ENCODE assay signal across 21 cellular contexts in genomic region chr12:71725011-71725410, GRCh38.
"Had no signal": no experiment of that assay in that cellular context is flagged by ENCODE, and none has a peak within 500 bp of the region (broad histone marks: within the 10 kb centered on the region; RNA-seq: fewer than 3 reads in every experiment).

No MANE protein-coding gene starts in this region.

- H3K4me2 ChIP-seq: hepatocyte had no signal

- H3K4me1 ChIP-seq: lower lobe of right lung, parathyroid adenoma, sigmoid colon, thyroid gland had no signal

- H2AFZ ChIP-seq: hepatocyte, parathyroid adenoma had no signal

- H3K27me3 ChIP-seq: hepatocyte, neutrophil, sigmoid colon, thyroid gland had no signal

- H3K79me2 ChIP-seq: hepatocyte, parathyroid adenoma had no signal

- H3K36me3 ChIP-seq: lower lobe of right lung, neutrophil, sigmoid colon, thyroid gland had no signal

- H3K4me3 ChIP-seq: hepatocyte, lower lobe of right lung, sigmoid colon, thyroid gland had no signal

- DNase-seq: activated B cell treated with CpG ODN at 0.5 μM for 24 hours; activated CD4-positive, alpha-beta memory T cell treated with anti-CD3 and anti-CD28 coated beads for 36 hours; activated CD4-positive, alpha-beta T cell treated with anti-CD3 and anti-CD28 coated beads for 4 hours; activated gamma-delta T cell treated with Interleukin-2 at 50 U/mL for 16 hours; activated naive CD8-positive, alpha-beta T cell treated with anti-CD3 and anti-CD28 coated beads for 36 hours; activated T-cell treated with anti-CD3 and anti-CD28 coated beads for 4 hours; anterior cingulate cortex; caudate nucleus; effector memory CD8-positive, alpha-beta T cell; left colon; lower lobe of right lung; natural killer cell; sigmoid colon; stimulated activated CD4-positive, alpha-beta T cell treated with anti-CD3 and anti-CD28 coated beads, Interleukin-4, amount 100 ng/mL, for 4 hours; stimulated activated naive B cell treated with anti-CD40 and anti-IgM and Interleukin-4, amounts not matched to agents 10 μg/mL and 1 μg/mL and 100 μg/mL, for 72 hours; T-cell; T-helper 9 cell; thyroid gland had no signal

- H3K9me3 ChIP-seq: lower lobe of right lung, neutrophil, sigmoid colon, thyroid gland had no signal

- H3K27ac ChIP-seq: hepatocyte, lower lobe of right lung, neutrophil, parathyroid adenoma, sigmoid colon, thyroid gland had no signal
